Comparison of ENCODE assay signal across 13 cellular contexts in the genomic region with DNA sequence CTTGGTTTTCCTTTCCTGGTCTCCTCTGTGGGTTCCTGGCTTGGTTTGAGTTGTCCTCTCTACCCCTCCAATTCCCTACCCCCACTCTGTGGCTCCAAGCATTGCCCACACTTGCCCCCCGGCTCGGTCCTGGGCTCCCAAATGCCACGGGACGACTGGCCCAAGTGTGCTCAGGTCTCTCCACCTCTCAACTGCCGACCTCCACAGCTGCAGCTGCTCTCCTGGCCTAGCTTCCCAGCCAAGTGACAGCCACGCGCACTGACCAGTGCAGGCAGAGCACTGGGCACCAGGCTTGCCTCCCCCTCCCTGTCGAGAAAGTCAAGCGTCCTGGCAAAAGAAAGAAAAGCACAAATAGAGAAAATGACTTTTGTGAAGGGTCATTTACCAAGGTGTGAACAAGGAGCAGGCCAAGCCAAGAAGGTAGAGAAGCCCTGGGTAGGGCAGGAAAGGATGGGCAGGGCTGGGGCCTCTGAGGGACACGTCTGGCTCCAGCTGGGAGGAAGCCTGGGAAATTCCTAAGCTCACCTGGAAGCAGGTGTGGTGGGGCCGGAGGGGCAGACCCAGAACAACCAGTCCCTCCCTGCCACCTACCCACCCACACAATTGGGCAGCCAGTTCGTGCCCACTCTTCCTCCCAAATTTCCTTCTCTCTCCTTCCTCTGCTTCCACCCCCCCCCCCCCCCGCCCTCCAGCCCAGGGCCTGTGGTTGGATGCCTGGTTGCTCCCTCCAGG. TPM values are rescaled to one million over a fixed set of nuclear protein-coding genes. Genes with fewer than 3 reads are reported as not detected.
DNase-seq lines count a peak whose midpoint lies in the region; ATAC-seq, FAIRE-seq and TF ChIP-seq lines count a peak whose summit lies in the region.
"Had no signal": no experiment of that assay in that cellular context is flagged by ENCODE, and none has a peak within 500 bp of the region (broad histone marks: within the 10 kb centered on the region; RNA-seq: fewer than 3 reads in every experiment).

No MANE protein-coding gene starts in this region.

- TF ChIP-seq CTCF in left ventricle myocardium inferior (IDR thresholded peaks at IDR 0.05; ENCODE audit: borderline replicate concordance) (no peak), H1 (IDR thresholded peaks at IDR 0.05; ENCODE audit: control extremely low read depth in 1 of 3, insufficient read depth in 1 of 3, low read depth in 1 of 3, low read length in 3 of 3) (no peak), mucosa of descending colon (IDR thresholded peaks at IDR 0.05) (no peak), type B pancreatic cell (conservative IDR thresholded peaks at IDR 0.05) (no peak)

- H3K36me3 ChIP-seq in left ventricle myocardium inferior (no peaks in the 10 kb centered on the region), H1 (ENCODE audit: control insufficient read depth in 2 of 4, insufficient read depth in 4 of 4, low read length in 3 of 4) (peaks cover 0 to 9% (median under 1%) of the 10 kb centered on the region in 4 experiments; a peak in 2 of 8 replicates), mucosa of descending colon (ENCODE audit: low read depth) (no peaks in the 10 kb centered on the region)

- H4K5ac ChIP-seq in H1 (ENCODE audit: insufficient read length, low read depth, low read length), result no peak overlapping the region

- no peak for TF ChIP-seq POLR2A in H1 (IDR thresholded peaks at IDR 0.05; ENCODE audit: control extremely low read depth in 1 of 2, low read depth in 2 of 2, low read length in 2 of 2)

- DNase-seq in left ventricle myocardium inferior (peak; percentile 12), left cardiac atrium (no peak), H1 (ENCODE audit: low read depth in 1 of 2, low spot score in 2 of 2) (no peak), mucosa of descending colon (peak in 2 of 3 donors; percentile 37 to 54), type B pancreatic cell (ENCODE audit: extremely low spot score, unreplicated experiment) (no peak), NCI-H1048 (lab: John Stamatoyannopoulos, UW) (no peak), Kasumi-1 (lab: John Stamatoyannopoulos, UW) (no peak)
- DNase-seq: activated CD4-positive, alpha-beta T cell treated with anti-CD3 and anti-CD28 coated beads for 1 hour; activated T-cell treated with anti-CD3 and anti-CD28 coated beads, Interleukin-2, amount 50 U/mL, for 24 hours; DMS 273 treated with DMSO at 0.1 percent for 48 hours; foreskin fibroblast; MV-4-11 had no signal

- H2BK120ac ChIP-seq in H1 (replicated peaks; ENCODE audit: low read depth, low read length), result no peak overlapping the region

- no peak overlapping the region for H2AFZ ChIP-seq in H1 (ENCODE audit: low read length)

- H3K4me3 ChIP-seq in left ventricle myocardium inferior (no peak overlapping the region), H1 (ENCODE audit: extremely low read depth in 1 of 4, insufficient read depth in 2 of 4, low read depth in 3 of 4, low read length in 4 of 4) (peak overlapping the region; percentile 66 to 88 (median 86); a peak in 7 of 8 replicates), mucosa of descending colon (peak overlapping the region; percentile 31)

- peaks cover 21 to 32% of the 10 kb centered on the region in 2 experiments for H4K20me1 ChIP-seq in H1 (replicated peaks in 1 of 2; ENCODE audit: control insufficient read depth in 1 of 2, insufficient read depth in 2 of 2, low read length in 2 of 2)

- peak overlapping the region; percentile 94 for H3K27ac Mint-ChIP-seq in type B pancreatic cell
- H3K27ac Mint-ChIP-seq: activated T-cell treated with anti-CD3 and anti-CD28 coated beads, Interleukin-2, amount 50 U/mL, for 24 hours had no signal

- H3K4me2 ChIP-seq in H1 (ENCODE audit: insufficient read depth in 1 of 2, low read depth in 2 of 2, low read length in 2 of 2), result peak overlapping the region; percentile 77 to 85

- H3K4me1 ChIP-seq in left ventricle myocardium inferior (peaks cover 27% of the 10 kb centered on the region), H1 (replicated peaks in 1 of 4; ENCODE audit: control insufficient read depth in 3 of 4, insufficient read depth in 4 of 4, low read length in 3 of 4) (peaks cover 0 to 13% (median 9%) of the 10 kb centered on the region in 4 experiments; a peak in 5 of 7 replicates), mucosa of descending colon (ENCODE audit: low read depth) (peaks cover 17% of the 10 kb centered on the region)

- no peak overlapping the region for H3K4me3 Mint-ChIP-seq in type B pancreatic cell

- ATAC-seq in left cardiac atrium, result no peak
- ATAC-seq in mucosa of descending colon, result no peak
- no peak for ATAC-seq in HG02970 (IDR thresholded peaks at IDR 0.05; ENCODE audit: low FRiP score, unreplicated experiment)

- 74% methylated on average over 9 of the region's 13 CpGs; no CpG with 5 or more reads in 1 of the 2 experiments for WGBS in H1 (ENCODE audit: extremely low coverage in 1 of 2, insufficient coverage in 1 of 2, insufficient read length in 1 of 2, insufficient replicate concordance in 2 of 2, low coverage in 1 of 2, low lambda C conversion rate in 2 of 2, missing lambda C conversion rate in 1 of 2), 2 experiments

- 0 out of 2 replicates have a peak overlapping the region, but pooled peaks have one; percentile 61 for H2BK15ac ChIP-seq in H1 (ENCODE audit: low read length)

- no peak overlapping the region for H2BK20ac ChIP-seq in H1 (ENCODE audit: low read length)

- H3K27me3 ChIP-seq in left ventricle myocardium inferior (ENCODE audit: low read depth) (peaks cover 38% of the 10 kb centered on the region), H1 (replicated peaks in 1 of 4; ENCODE audit: control insufficient read depth in 3 of 4, extremely low read depth in 1 of 4, insufficient read depth in 3 of 4, low read length in 3 of 4) (no peaks in the 10 kb centered on the region)

- H3K18ac ChIP-seq in H1 (ENCODE audit: extremely low read depth, low read length), result peak overlapping the region; percentile 19; the same call in 1 of the 2 replicates

- TF ChIP-seq EP300 in H1 (IDR thresholded peaks at IDR 0.05; ENCODE audit: borderline replicate concordance in 1 of 2, low read depth in 2 of 2, low read length in 2 of 2), result no peak

- no peak overlapping the region for H3K27ac ChIP-seq in left ventricle myocardium inferior (replicated peaks)
- no peak overlapping the region for H3K27ac ChIP-seq in H1 (ENCODE audit: low read depth, low read length)

- H3K4ac ChIP-seq in H1 (replicated peaks; ENCODE audit: insufficient read length, low read depth, low read length), result no peak overlapping the region

- H3K36me3 Mint-ChIP-seq in type B pancreatic cell, result no peaks in the 10 kb centered on the region

- intact Hi-C loops in left ventricle myocardium inferior (cut with micrococcal nuclease) (no loop called here), left cardiac atrium (cut with DNase I) (no loop called here), mucosa of descending colon (cut with DNase I, micrococcal nuclease) (no loop called here)

- no peak overlapping the region for H3K14ac ChIP-seq in H1 (ENCODE audit: insufficient read length)

- H3K79me2 ChIP-seq in H1 (ENCODE audit: control insufficient read depth in 1 of 2, insufficient read depth in 2 of 2, low read length in 2 of 2), result peaks cover 3 to 59% of the 10 kb centered on the region in 2 experiments

- no peak overlapping the region for H3K23ac ChIP-seq in H1 (ENCODE audit: insufficient read length)

- no peak overlapping the region for H3K9ac ChIP-seq in H1 (replicated peaks in 1 of 4; ENCODE audit: extremely low read depth in 1 of 4, low read depth in 3 of 4, low read length in 3 of 4)

- H3K9me3 ChIP-seq in left ventricle myocardium inferior (replicated peaks) (no peaks in the 10 kb centered on the region), H1 (ENCODE audit: insufficient read depth in 2 of 2, low read depth in 1 of 2, low read length in 1 of 2) (peaks cover 0 to 12% of the 10 kb centered on the region in 2 experiments; a peak in 1 of 4 replicates), mucosa of descending colon (no peaks in the 10 kb centered on the region)

- TF ChIP-seq RAD21 in H1 (IDR thresholded peaks at IDR 0.05 in 1 of 2, conservative IDR thresholded peaks at IDR 0.05 in 1 of 2; ENCODE audit: low read depth in 2 of 2, low read length in 2 of 2), result no peak

- no peaks in the 10 kb centered on the region for H3K9me3 Mint-ChIP-seq in type B pancreatic cell
- H3K9me3 Mint-ChIP-seq: activated T-cell treated with anti-CD3 and anti-CD28 coated beads, Interleukin-2, amount 50 U/mL, for 24 hours had no signal

- no peak overlapping the region for H2BK5ac ChIP-seq in H1 (ENCODE audit: low read depth, low read length)

- peaks cover 4% of the 10 kb centered on the region for H3K4me1 Mint-ChIP-seq in type B pancreatic cell (ENCODE audit: unreplicated experiment)

- no peak overlapping the region for H4K91ac ChIP-seq in H1 (replicated peaks; ENCODE audit: insufficient read length, low read length)

- CTCF ChIA-PET in H1 (lab: Charles Lee; ENCODE audit: partially characterized antibody), result interaction anchor here (1.1 to 2.2 kb wide), 9 partner anchors 8 to 95 kb away, joined by 3 to 9 read pairs (median 4); no protein-coding TSS in a partner anchor

- peaks cover 8% of the 10 kb centered on the region for H3K27me3 Mint-ChIP-seq in type B pancreatic cell

- peak overlapping the region; percentile 95; the same call in 1 of the 2 replicates for H2AK5ac ChIP-seq in H1 (ENCODE audit: low read depth, low read length)

- H3K79me1 ChIP-seq in H1 (ENCODE audit: low read depth, low read length), result peaks cover 40% of the 10 kb centered on the region

- FAIRE-seq in H1 (lab: Jason Lieb, UNC), result no peak

- peaks cover 52% of the 10 kb centered on the region; the same call in 1 of the 2 replicates for H3K23me2 ChIP-seq in H1 (ENCODE audit: low read depth, low read length)

- H4K8ac ChIP-seq in H1 (ENCODE audit: extremely low read depth, insufficient read depth, low read length), result no peak overlapping the region

- no peak overlapping the region for H3K56ac ChIP-seq in H1 (replicated peaks; ENCODE audit: insufficient read length, low read depth, low read length)

- peak overlapping the region; percentile 80; the same call in 1 of the 2 replicates for H2BK12ac ChIP-seq in H1 (ENCODE audit: low read depth, low read length)

- POLR2A ChIA-PET in H1 (lab: Charles Lee; ENCODE audit: partially characterized antibody), result interaction anchor here (0.7 to 3.8 kb wide), 13 partner anchors 7 to 181 kb away, joined by 3 to 82 read pairs (median 5); a partner anchor contains a TSS

RNA-seq across cellular contexts. Expression of a gene that starts 1.8 kb away (rescaled TPM):
- total RNA-seq in left ventricle myocardium inferior, result 11.7 TPM
- total RNA-seq in left cardiac atrium, result 10 to 100 TPM; 12.4 to 17.2 TPM
- total RNA-seq in H1 (2021; fragmentation: NEBNext Ultra II Directional; extraction: Animal tissue kit (Norgen Biotek cat#: 25700)), result 32.3 and 33.8 TPM in 2 replicates
- polyA plus RNA-seq in H1 (2011; rRNA removed), result 9.1 and 15.2 TPM in 2 replicates
- 9.4 TPM for polyA plus RNA-seq in H1 (2011; cell fraction: cytosol; rRNA removed)
- 34.9 TPM for polyA plus RNA-seq in H1 (2011; cell fraction: nucleus; rRNA removed)
- 14.3 to 23.9 TPM (median 20.7 TPM) in 4 replicates for polyA plus RNA-seq in H1 (2012, experiment 1 of 2)
- 13.0 TPM for polyA plus RNA-seq in H1 (2012, experiment 2 of 2)
- polyA plus RNA-seq in H1 (2013, experiment 1 of 2), result 17.1 TPM
- polyA plus RNA-seq in H1 (2013, experiment 2 of 2), result 16.2 TPM
- polyA minus RNA-seq in H1 (2011; rRNA and poly(A)+ RNA removed), result 4.7 and 5.7 TPM in 2 replicates
- 11.5 TPM for polyA minus RNA-seq in H1 (2011; cell fraction: cytosol; rRNA and poly(A)+ RNA removed)
- polyA minus RNA-seq in H1 (2011; cell fraction: nucleus; rRNA and poly(A)+ RNA removed), result 11.6 TPM
- 10 to 100 TPM; 66.8 to 89.9 (median 69.9) TPM for total RNA-seq in mucosa of descending colon
- 26.5 and 51.5 TPM in 2 replicates for total RNA-seq in type B pancreatic cell (ENCODE audit: low replicate concordance)

Comparison
In these comparisons a context has a peak if more than half of its experiments do, and no peak if none do; other contexts are left out.
1. DNase-seq: peak in left ventricle myocardium inferior (single experiment) and mucosa of descending colon (2 of 3); none in left cardiac atrium (single experiment), H1 (0 of 2), type B pancreatic cell (single experiment), NCI-H1048 (single experiment) and Kasumi-1 (0 of 2).